ENCODE assay signal across 8 cellular contexts in genomic region chr19:37932985-37933953, GRCh38. TPM values are rescaled to one million over a fixed set of nuclear protein-coding genes. Genes with fewer than 3 reads are reported as not detected.
A peak's percentile ranks its signal among the peaks of the same experiment; 100 is the strongest.
DNase-seq lines count a peak whose midpoint lies in the region; ATAC-seq, FAIRE-seq and TF ChIP-seq lines count a peak whose summit lies in the region.

No MANE protein-coding gene starts in this region.

- no peaks in the 10 kb centered on the region for H3K4me1 Mint-ChIP-seq in activated CD4-positive, alpha-beta memory T cell treated with anti-CD3 and anti-CD28 coated beads, Interleukin-2, amount 10 ng/mL, durations not matched to agents 7 days and 5 days

- H3K4me1 ChIP-seq in ES-I3 (ENCODE audit: insufficient read depth, low read length) = peaks cover 32% of the 10 kb centered on the region
- H3K4me1 ChIP-seq in H1 (replicated peaks in 1 of 4; ENCODE audit: control insufficient read depth in 3 of 4, insufficient read depth in 4 of 4, low read length in 3 of 4) = peaks cover 19 to 39% (median 32%) of the 10 kb centered on the region in 4 experiments
- peaks cover 22% of the 10 kb centered on the region for H3K4me1 ChIP-seq in osteoblast (ENCODE audit: insufficient read depth, low read length)

- POLR2A ChIA-PET in H1 (lab: Charles Lee; ENCODE audit: partially characterized antibody) = interaction anchor here (0.6 to 4.3 kb wide), 15 partner anchors 7 to 114 kb away, joined by 3 to 37 read pairs (median 5); partner anchors contain the start of genes SIPA1L3 and WDR87
- POLR2A ChIA-PET in activated CD4-positive, alpha-beta memory T cell treated with anti-CD3 and anti-CD28 coated beads, Interleukin-2, amount 10 ng/mL, durations not matched to agents 7 days and 5 days (lab: Charles Lee) = no interaction called here

- H3K14ac ChIP-seq in H1 (ENCODE audit: insufficient read length) = no peak overlapping the region

- peak overlapping the region; percentile 92; the same call in 1 of the 2 replicates for H3K18ac ChIP-seq in H1 (ENCODE audit: extremely low read depth, low read length)

- no peaks in the 10 kb centered on the region for H3K36me3 Mint-ChIP-seq in activated CD4-positive, alpha-beta memory T cell treated with anti-CD3 and anti-CD28 coated beads, Interleukin-2, amount 10 ng/mL, durations not matched to agents 7 days and 5 days (ENCODE audit: low read depth)

- H3K23ac ChIP-seq in H1 (ENCODE audit: insufficient read length) = no peak overlapping the region

- H3K79me1 ChIP-seq in H1 (ENCODE audit: low read depth, low read length) = peaks cover 31% of the 10 kb centered on the region

- peaks cover 8% of the 10 kb centered on the region; the same call in 1 of the 2 replicates for H3K23me2 ChIP-seq in H1 (ENCODE audit: low read depth, low read length)

- H3K36me3 ChIP-seq in ES-I3 (ENCODE audit: insufficient read depth, low read length) (peaks cover 2% of the 10 kb centered on the region; the same call in 1 of the 2 replicates), H1 (ENCODE audit: control insufficient read depth in 2 of 4, insufficient read depth in 4 of 4, low read length in 3 of 4) (peaks cover 0 to 11% (median 4%) of the 10 kb centered on the region in 4 experiments; a peak in 2 of 8 replicates), osteoblast (ENCODE audit: insufficient read depth, low read length) (peaks cover 28% of the 10 kb centered on the region)

- no peak overlapping the region for H4K8ac ChIP-seq in H1 (ENCODE audit: extremely low read depth, insufficient read depth, low read length)

- peak overlapping the region; percentile 56 for H2BK120ac ChIP-seq in H1 (replicated peaks; ENCODE audit: low read depth, low read length)

- no peak for TF ChIP-seq RAD21 in H1 (IDR thresholded peaks at IDR 0.05 in 1 of 2, conservative IDR thresholded peaks at IDR 0.05 in 1 of 2; ENCODE audit: low read depth in 2 of 2, low read length in 2 of 2)

- H3K4me2 ChIP-seq in H1 (ENCODE audit: insufficient read depth in 1 of 2, low read depth in 2 of 2, low read length in 2 of 2) = peak overlapping the region; percentile 71 to 77
- H3K4me2 ChIP-seq in osteoblast (ENCODE audit: insufficient read depth, low read length) = peak overlapping the region; percentile 26

- no peak overlapping the region for H3K27ac Mint-ChIP-seq in activated CD4-positive, alpha-beta memory T cell treated with anti-CD3 and anti-CD28 coated beads, Interleukin-2, amount 10 ng/mL, durations not matched to agents 7 days and 5 days

- TF ChIP-seq CTCF in H1 (IDR thresholded peaks at IDR 0.05; ENCODE audit: control extremely low read depth in 1 of 3, insufficient read depth in 1 of 3, low read depth in 1 of 3, low read length in 3 of 3) = no peak
- TF ChIP-seq CTCF in osteoblast (IDR thresholded peaks at IDR 0.05; ENCODE audit: extremely low read depth, low read depth, low read length) = no peak

- H3K27ac ChIP-seq in H1 (ENCODE audit: low read depth, low read length) (peak overlapping the region; percentile 91; the same call in 1 of the 2 replicates), osteoblast (ENCODE audit: low read depth, low read length) (peak overlapping the region; percentile 64)

- peak overlapping the region; percentile 91 for H2BK5ac ChIP-seq in H1 (ENCODE audit: low read depth, low read length)

- TF ChIP-seq POLR2A in H1 (IDR thresholded peaks at IDR 0.05; ENCODE audit: control extremely low read depth in 1 of 2, low read depth in 2 of 2, low read length in 2 of 2) = no peak

- no peak for TF ChIP-seq EP300 in H1 (IDR thresholded peaks at IDR 0.05; ENCODE audit: borderline replicate concordance in 1 of 2, low read depth in 2 of 2, low read length in 2 of 2)

- H4K20me1 ChIP-seq in H1 (replicated peaks in 1 of 2; ENCODE audit: control insufficient read depth in 1 of 2, insufficient read depth in 2 of 2, low read length in 2 of 2) = peaks cover 0 to 1% of the 10 kb centered on the region in 2 experiments
- H4K20me1 ChIP-seq in osteoblast (ENCODE audit: insufficient read depth, low read length) = peaks cover 23% of the 10 kb centered on the region

- H2BK12ac ChIP-seq in H1 (ENCODE audit: low read depth, low read length) = peak overlapping the region; percentile 99

- H3K9me3 Mint-ChIP-seq in activated CD4-positive, alpha-beta memory T cell treated with anti-CD3 and anti-CD28 coated beads, Interleukin-2, amount 10 ng/mL, durations not matched to agents 7 days and 5 days = peaks cover 11% of the 10 kb centered on the region

- H3K79me2 ChIP-seq in H1 (ENCODE audit: control insufficient read depth in 1 of 2, insufficient read depth in 2 of 2, low read length in 2 of 2) (peaks cover 7 to 66% of the 10 kb centered on the region in 2 experiments), osteoblast (ENCODE audit: insufficient read depth, low read length) (peaks cover 91% of the 10 kb centered on the region)

- H3K9me3 ChIP-seq in ES-I3 (ENCODE audit: control insufficient read depth, insufficient read depth, low read length) = peaks cover 12% of the 10 kb centered on the region; the same call in 1 of the 2 replicates
- peaks cover 3 to 9% of the 10 kb centered on the region in 2 experiments; a peak in 2 of 4 replicates for H3K9me3 ChIP-seq in H1 (ENCODE audit: insufficient read depth in 2 of 2, low read depth in 1 of 2, low read length in 1 of 2)
- peaks cover 5% of the 10 kb centered on the region for H3K9me3 ChIP-seq in osteoblast (ENCODE audit: low read depth, low read length)

- no peak overlapping the region for H3K4me3 Mint-ChIP-seq in activated CD4-positive, alpha-beta memory T cell treated with anti-CD3 and anti-CD28 coated beads, Interleukin-2, amount 10 ng/mL, durations not matched to agents 7 days and 5 days

- H3K4me3 ChIP-seq in H1 (ENCODE audit: extremely low read depth in 1 of 4, insufficient read depth in 2 of 4, low read depth in 3 of 4, low read length in 4 of 4) (peak overlapping the region in 2 of 4 experiments; percentile 35 to 52; a peak in 5 of 8 replicates), osteoblast (ENCODE audit: insufficient read depth, low read length) (no peak overlapping the region)

- H3K56ac ChIP-seq in H1 (replicated peaks; ENCODE audit: insufficient read length, low read depth, low read length) = no peak overlapping the region

- peak overlapping the region; percentile 41 for H4K91ac ChIP-seq in H1 (replicated peaks; ENCODE audit: insufficient read length, low read length)

- peak; percentile 79 for DNase-seq in NCI-H2196 treated with DMSO at 0.1 percent for 48 hours (lab: John Stamatoyannopoulos, UW; ENCODE audit: unreplicated experiment)
- no peak for DNase-seq in H1 (ENCODE audit: low read depth in 1 of 2, low spot score in 2 of 2)
- peak; percentile 90 for DNase-seq in osteoblast (ENCODE audit: insufficient read length, low spot score, missing footprints)
- no peak for DNase-seq in activated CD4-positive, alpha-beta T cell treated with anti-CD3 and anti-CD28 coated beads for 4 hours
- no peak for DNase-seq in anterior cingulate cortex (lab: John Stamatoyannopoulos, UW)
- DNase-seq in activated CD4-positive, alpha-beta memory T cell treated with anti-CD3 and anti-CD28 coated beads, Interleukin-2, amount 10 ng/mL, durations not matched to agents 7 days and 5 days = no peak

- H4K5ac ChIP-seq in H1 (ENCODE audit: insufficient read length, low read depth, low read length) = no peak overlapping the region

- 55% methylated on average over 9 of the region's 12 CpGs; no CpG with 5 or more reads in 1 of the 2 experiments for WGBS in H1 (ENCODE audit: extremely low coverage in 1 of 2, insufficient coverage in 1 of 2, insufficient read length in 1 of 2, insufficient replicate concordance in 2 of 2, low coverage in 1 of 2, low lambda C conversion rate in 2 of 2, missing lambda C conversion rate in 1 of 2), 2 experiments

- no peak overlapping the region for H3K4ac ChIP-seq in H1 (replicated peaks; ENCODE audit: insufficient read length, low read depth, low read length)

- peak overlapping the region; percentile 49; the same call in 1 of the 2 replicates for H2BK20ac ChIP-seq in H1 (ENCODE audit: low read length)

- FAIRE-seq in H1 (lab: Jason Lieb, UNC) = no peak

- H3K27me3 ChIP-seq in H1 (replicated peaks in 1 of 4; ENCODE audit: control insufficient read depth in 3 of 4, extremely low read depth in 1 of 4, insufficient read depth in 3 of 4, low read length in 3 of 4) = no peaks in the 10 kb centered on the region
- H3K27me3 ChIP-seq in osteoblast (ENCODE audit: insufficient read depth, low read length) = no peaks in the 10 kb centered on the region

- H3K27me3 Mint-ChIP-seq in activated CD4-positive, alpha-beta memory T cell treated with anti-CD3 and anti-CD28 coated beads, Interleukin-2, amount 10 ng/mL, durations not matched to agents 7 days and 5 days = no peaks in the 10 kb centered on the region

- CTCF ChIA-PET in H1 (lab: Charles Lee; ENCODE audit: partially characterized antibody) = interaction anchor here (0.7 to 4.3 kb wide), 14 partner anchors 10 to 1246 kb away, joined by 3 to 24 read pairs (median 4); partner anchors contain the start of genes SIPA1L3, WDR87 and ZNF567
- CTCF ChIA-PET in activated CD4-positive, alpha-beta memory T cell treated with anti-CD3 and anti-CD28 coated beads, Interleukin-2, amount 10 ng/mL, durations not matched to agents 7 days and 5 days (lab: Charles Lee) = no interaction called here

- no peak overlapping the region for H2AFZ ChIP-seq in H1 (ENCODE audit: low read length)
- H2AFZ ChIP-seq in osteoblast (ENCODE audit: low read length) = no peak overlapping the region

- no peak overlapping the region for H2AK5ac ChIP-seq in H1 (ENCODE audit: low read depth, low read length)

- no peak for ATAC-seq in HG03108 (IDR thresholded peaks at IDR 0.05; ENCODE audit: unreplicated experiment)

- H2BK15ac ChIP-seq in H1 (ENCODE audit: low read length) = peak overlapping the region; percentile 97

- peak overlapping the region; percentile 48 for H3K9ac ChIP-seq in ES-I3 (ENCODE audit: low read depth, low read length)
- H3K9ac ChIP-seq in H1 (replicated peaks in 1 of 4; ENCODE audit: extremely low read depth in 1 of 4, low read depth in 3 of 4, low read length in 3 of 4) = no peak overlapping the region; a peak in 1 of 7 replicates

RNA-seq across cellular contexts. Expression of gene SIPA1L3, which starts 26.3 kb away (rescaled TPM):
- 43.0 and 54.9 TPM in 2 replicates for total RNA-seq in H1 (2021; fragmentation: NEBNext Ultra II Directional; extraction: Animal tissue kit (Norgen Biotek cat#: 25700))
- polyA plus RNA-seq in H1 (2011; rRNA removed) = 15.0 and 20.7 TPM in 2 replicates
- polyA plus RNA-seq in H1 (2011; cell fraction: cytosol; rRNA removed) = 6.4 TPM
- polyA plus RNA-seq in H1 (2011; cell fraction: nucleus; rRNA removed) = 18.8 TPM
- 20.8 to 28.2 TPM (median 23.1 TPM) in 4 replicates for polyA plus RNA-seq in H1 (2012, experiment 1 of 2)
- 11.1 TPM for polyA plus RNA-seq in H1 (2012, experiment 2 of 2)
- 13.0 TPM for polyA plus RNA-seq in H1 (2013, experiment 1 of 2)
- polyA plus RNA-seq in H1 (2013, experiment 2 of 2) = 12.9 TPM
- 29.1 and 30.5 TPM in 2 replicates for polyA minus RNA-seq in H1 (2011; rRNA and poly(A)+ RNA removed)
- polyA minus RNA-seq in H1 (2011; cell fraction: cytosol; rRNA and poly(A)+ RNA removed) = 25.5 TPM
- polyA minus RNA-seq in H1 (2011; cell fraction: nucleus; rRNA and poly(A)+ RNA removed) = 35.5 TPM
- 16.2 and 17.4 TPM in 2 replicates for total RNA-seq in osteoblast
- total RNA-seq in activated CD4-positive, alpha-beta memory T cell treated with anti-CD3 and anti-CD28 coated beads, Interleukin-2, amount 10 ng/mL, durations not matched to agents 7 days and 5 days = 10 to 100 TPM; 13.6 to 15.2 TPM

RNA-seq across cellular contexts. Expression of gene WDR87, which starts 26.9 kb away (rescaled TPM):
- not detected in 2 replicates for total RNA-seq in H1 (2021; fragmentation: NEBNext Ultra II Directional; extraction: Animal tissue kit (Norgen Biotek cat#: 25700))
- not detected in 2 replicates for polyA plus RNA-seq in H1 (2011; rRNA removed)
- polyA plus RNA-seq in H1 (2011; cell fraction: cytosol; rRNA removed) = not detected
- 0.01 TPM for polyA plus RNA-seq in H1 (2011; cell fraction: nucleus; rRNA removed)
- 0.01 TPM in 1 of 4 replicates, not detected in the others for polyA plus RNA-seq in H1 (2012, experiment 1 of 2)
- not detected for polyA plus RNA-seq in H1 (2012, experiment 2 of 2)
- under 0.01 TPM for polyA plus RNA-seq in H1 (2013, experiment 1 of 2)
- polyA plus RNA-seq in H1 (2013, experiment 2 of 2) = not detected
- polyA minus RNA-seq in H1 (2011; rRNA and poly(A)+ RNA removed) = not detected in 2 replicates
- not detected for polyA minus RNA-seq in H1 (2011; cell fraction: cytosol; rRNA and poly(A)+ RNA removed)
- not detected for polyA minus RNA-seq in H1 (2011; cell fraction: nucleus; rRNA and poly(A)+ RNA removed)
- not detected in 2 replicates for total RNA-seq in osteoblast
- not detected for total RNA-seq in activated CD4-positive, alpha-beta memory T cell treated with anti-CD3 and anti-CD28 coated beads, Interleukin-2, amount 10 ng/mL, durations not matched to agents 7 days and 5 days

Comparison
In these comparisons a context has a peak if more than half of its experiments do, and no peak if none do; other contexts are left out.
1. DNase-seq: peak in NCI-H2196 treated with DMSO at 0.1 percent for 48 hours (single experiment) and osteoblast (single experiment); none in H1 (0 of 2), activated CD4-positive, alpha-beta T cell treated with anti-CD3 and anti-CD28 coated beads for 4 hours (0 of 2), anterior cingulate cortex (0 of 58) and activated CD4-positive, alpha-beta memory T cell treated with anti-CD3 and anti-CD28 coated beads, Interleukin-2, amount 10 ng/mL, durations not matched to agents 7 days and 5 days (single experiment).